In genomic region chr14:54002653-54003052, GRCh38 we compare ENCODE assay signal across 1 cellular context.
TF ChIP-seq lines count a peak whose summit lies in the region.

No MANE protein-coding gene starts in this region.

TF ChIP-seq in GM23338, 12 proteins besides CTCF, POLR2A, EP300 and RAD21 (continued from another document):
- TF ChIP-seq, protein P1, sequence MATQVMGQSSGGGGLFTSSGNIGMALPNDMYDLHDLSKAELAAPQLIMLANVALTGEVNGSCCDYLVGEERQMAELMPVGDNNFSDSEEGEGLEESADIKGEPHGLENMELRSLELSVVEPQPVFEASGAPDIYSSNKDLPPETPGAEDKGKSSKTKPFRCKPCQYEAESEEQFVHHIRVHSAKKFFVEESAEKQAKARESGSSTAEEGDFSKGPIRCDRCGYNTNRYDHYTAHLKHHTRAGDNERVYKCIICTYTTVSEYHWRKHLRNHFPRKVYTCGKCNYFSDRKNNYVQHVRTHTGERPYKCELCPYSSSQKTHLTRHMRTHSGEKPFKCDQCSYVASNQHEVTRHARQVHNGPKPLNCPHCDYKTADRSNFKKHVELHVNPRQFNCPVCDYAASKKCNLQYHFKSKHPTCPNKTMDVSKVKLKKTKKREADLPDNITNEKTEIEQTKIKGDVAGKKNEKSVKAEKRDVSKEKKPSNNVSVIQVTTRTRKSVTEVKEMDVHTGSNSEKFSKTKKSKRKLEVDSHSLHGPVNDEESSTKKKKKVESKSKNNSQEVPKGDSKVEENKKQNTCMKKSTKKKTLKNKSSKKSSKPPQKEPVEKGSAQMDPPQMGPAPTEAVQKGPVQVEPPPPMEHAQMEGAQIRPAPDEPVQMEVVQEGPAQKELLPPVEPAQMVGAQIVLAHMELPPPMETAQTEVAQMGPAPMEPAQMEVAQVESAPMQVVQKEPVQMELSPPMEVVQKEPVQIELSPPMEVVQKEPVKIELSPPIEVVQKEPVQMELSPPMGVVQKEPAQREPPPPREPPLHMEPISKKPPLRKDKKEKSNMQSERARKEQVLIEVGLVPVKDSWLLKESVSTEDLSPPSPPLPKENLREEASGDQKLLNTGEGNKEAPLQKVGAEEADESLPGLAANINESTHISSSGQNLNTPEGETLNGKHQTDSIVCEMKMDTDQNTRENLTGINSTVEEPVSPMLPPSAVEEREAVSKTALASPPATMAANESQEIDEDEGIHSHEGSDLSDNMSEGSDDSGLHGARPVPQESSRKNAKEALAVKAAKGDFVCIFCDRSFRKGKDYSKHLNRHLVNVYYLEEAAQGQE (IDR thresholded peaks at IDR 0.05; ENCODE audit: unreplicated experiment) = no peak
- TF ChIP-seq EZH2phosphoT487 (IDR thresholded peaks at IDR 0.05; ENCODE audit: unreplicated experiment) (no peak), EZH2 (IDR thresholded peaks at IDR 0.05; ENCODE audit: low read depth, unreplicated experiment) (no peak), CREB1 (CRISPR knock-in tag; IDR thresholded peaks at IDR 0.05; ENCODE audit: low read depth) (no peak), NANOG (IDR thresholded peaks at IDR 0.05; ENCODE audit: borderline replicate concordance) (no peak), POLR2AphosphoS5 (IDR thresholded peaks at IDR 0.05; ENCODE audit: low read depth) (no peak)
- TF ChIP-seq, protein P2, sequence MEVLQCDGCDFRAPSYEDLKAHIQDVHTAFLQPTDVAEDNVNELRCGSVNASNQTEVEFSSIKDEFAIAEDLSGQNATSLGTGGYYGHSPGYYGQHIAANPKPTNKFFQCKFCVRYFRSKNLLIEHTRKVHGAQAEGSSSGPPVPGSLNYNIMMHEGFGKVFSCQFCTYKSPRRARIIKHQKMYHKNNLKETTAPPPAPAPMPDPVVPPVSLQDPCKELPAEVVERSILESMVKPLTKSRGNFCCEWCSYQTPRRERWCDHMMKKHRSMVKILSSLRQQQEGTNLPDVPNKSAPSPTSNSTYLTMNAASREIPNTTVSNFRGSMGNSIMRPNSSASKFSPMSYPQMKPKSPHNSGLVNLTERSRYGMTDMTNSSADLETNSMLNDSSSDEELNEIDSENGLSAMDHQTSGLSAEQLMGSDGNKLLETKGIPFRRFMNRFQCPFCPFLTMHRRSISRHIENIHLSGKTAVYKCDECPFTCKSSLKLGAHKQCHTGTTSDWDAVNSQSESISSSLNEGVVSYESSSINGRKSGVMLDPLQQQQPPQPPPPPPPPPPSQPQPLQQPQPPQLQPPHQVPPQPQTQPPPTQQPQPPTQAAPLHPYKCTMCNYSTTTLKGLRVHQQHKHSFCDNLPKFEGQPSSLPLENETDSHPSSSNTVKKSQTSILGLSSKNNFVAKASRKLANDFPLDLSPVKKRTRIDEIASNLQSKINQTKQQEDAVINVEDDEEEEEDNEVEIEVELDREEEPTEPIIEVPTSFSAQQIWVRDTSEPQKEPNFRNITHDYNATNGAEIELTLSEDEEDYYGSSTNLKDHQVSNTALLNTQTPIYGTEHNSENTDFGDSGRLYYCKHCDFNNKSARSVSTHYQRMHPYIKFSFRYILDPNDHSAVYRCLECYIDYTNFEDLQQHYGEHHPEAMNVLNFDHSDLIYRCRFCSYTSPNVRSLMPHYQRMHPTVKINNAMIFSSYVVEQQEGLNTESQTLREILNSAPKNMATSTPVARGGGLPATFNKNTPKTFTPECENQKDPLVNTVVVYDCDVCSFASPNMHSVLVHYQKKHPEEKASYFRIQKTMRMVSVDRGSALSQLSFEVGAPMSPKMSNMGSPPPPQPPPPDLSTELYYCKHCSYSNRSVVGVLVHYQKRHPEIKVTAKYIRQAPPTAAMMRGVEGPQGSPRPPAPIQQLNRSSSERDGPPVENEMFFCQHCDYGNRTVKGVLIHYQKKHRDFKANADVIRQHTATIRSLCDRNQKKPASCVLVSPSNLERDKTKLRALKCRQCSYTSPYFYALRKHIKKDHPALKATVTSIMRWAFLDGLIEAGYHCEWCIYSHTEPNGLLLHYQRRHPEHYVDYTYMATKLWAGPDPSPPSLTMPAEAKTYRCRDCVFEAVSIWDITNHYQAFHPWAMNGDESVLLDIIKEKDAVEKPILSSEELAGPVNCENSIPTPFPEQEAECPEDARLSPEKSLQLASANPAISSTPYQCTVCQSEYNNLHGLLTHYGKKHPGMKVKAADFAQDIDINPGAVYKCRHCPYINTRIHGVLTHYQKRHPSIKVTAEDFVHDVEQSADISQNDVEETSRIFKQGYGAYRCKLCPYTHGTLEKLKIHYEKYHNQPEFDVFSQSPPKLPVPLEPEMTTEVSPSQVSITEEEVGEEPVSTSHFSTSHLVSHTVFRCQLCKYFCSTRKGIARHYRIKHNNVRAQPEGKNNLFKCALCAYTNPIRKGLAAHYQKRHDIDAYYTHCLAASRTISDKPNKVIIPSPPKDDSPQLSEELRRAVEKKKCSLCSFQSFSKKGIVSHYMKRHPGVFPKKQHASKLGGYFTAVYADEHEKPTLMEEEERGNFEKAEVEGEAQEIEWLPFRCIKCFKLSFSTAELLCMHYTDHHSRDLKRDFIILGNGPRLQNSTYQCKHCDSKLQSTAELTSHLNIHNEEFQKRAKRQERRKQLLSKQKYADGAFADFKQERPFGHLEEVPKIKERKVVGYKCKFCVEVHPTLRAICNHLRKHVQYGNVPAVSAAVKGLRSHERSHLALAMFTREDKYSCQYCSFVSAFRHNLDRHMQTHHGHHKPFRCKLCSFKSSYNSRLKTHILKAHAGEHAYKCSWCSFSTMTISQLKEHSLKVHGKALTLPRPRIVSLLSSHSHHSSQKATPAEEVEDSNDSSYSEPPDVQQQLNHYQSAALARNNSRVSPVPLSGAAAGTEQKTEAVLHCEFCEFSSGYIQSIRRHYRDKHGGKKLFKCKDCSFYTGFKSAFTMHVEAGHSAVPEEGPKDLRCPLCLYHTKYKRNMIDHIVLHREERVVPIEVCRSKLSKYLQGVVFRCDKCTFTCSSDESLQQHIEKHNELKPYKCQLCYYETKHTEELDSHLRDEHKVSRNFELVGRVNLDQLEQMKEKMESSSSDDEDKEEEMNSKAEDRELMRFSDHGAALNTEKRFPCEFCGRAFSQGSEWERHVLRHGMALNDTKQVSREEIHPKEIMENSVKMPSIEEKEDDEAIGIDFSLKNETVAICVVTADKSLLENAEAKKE (CRISPR knock-in tag; IDR thresholded peaks at IDR 0.05) = no peak
- TF ChIP-seq, protein P3, sequence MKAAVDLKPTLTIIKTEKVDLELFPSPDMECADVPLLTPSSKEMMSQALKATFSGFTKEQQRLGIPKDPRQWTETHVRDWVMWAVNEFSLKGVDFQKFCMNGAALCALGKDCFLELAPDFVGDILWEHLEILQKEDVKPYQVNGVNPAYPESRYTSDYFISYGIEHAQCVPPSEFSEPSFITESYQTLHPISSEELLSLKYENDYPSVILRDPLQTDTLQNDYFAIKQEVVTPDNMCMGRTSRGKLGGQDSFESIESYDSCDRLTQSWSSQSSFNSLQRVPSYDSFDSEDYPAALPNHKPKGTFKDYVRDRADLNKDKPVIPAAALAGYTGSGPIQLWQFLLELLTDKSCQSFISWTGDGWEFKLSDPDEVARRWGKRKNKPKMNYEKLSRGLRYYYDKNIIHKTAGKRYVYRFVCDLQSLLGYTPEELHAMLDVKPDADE (IDR thresholded peaks at IDR 0.05) = no peak
